13 cellular contexts compared by ENCODE assay signal in genomic region chr1:209643295-209644020, GRCh38. TPM values are rescaled to one million over a fixed set of nuclear protein-coding genes. Genes with fewer than 3 reads are reported as not detected.
DNase-seq lines count a peak whose midpoint lies in the region; ATAC-seq, FAIRE-seq and TF ChIP-seq lines count a peak whose summit lies in the region.
"Had no signal": no experiment of that assay in that cellular context is flagged by ENCODE, and none has a peak within 500 bp of the region (broad histone marks: within the 10 kb centered on the region; RNA-seq: fewer than 3 reads in every experiment).

No MANE protein-coding gene starts in this region.

- peaks cover 87% of the 10 kb centered on the region for H4K20me1 ChIP-seq in PC-3 (ENCODE audit: low read length)
- peaks cover 73% of the 10 kb centered on the region for H4K20me1 ChIP-seq in keratinocyte (ENCODE audit: control insufficient read depth, extremely low read depth, insufficient read depth, low read length)

- no peak for TF ChIP-seq POLR2A in spleen (IDR thresholded peaks at IDR 0.05)

- no peaks in the 10 kb centered on the region for H3K9me3 ChIP-seq in PC-3 (ENCODE audit: low read length)
- no peaks in the 10 kb centered on the region for H3K9me3 ChIP-seq in keratinocyte (ENCODE audit: control insufficient read depth, low read depth, low read length)
- no peaks in the 10 kb centered on the region for H3K9me3 ChIP-seq in spleen

- peak; percentile 26 for FAIRE-seq in keratinocyte (lab: Jason Lieb, UNC)
- FAIRE-seq: astrocyte had no signal

- peak overlapping the region; percentile 6; the same call in 1 of the 2 replicates for H3K4me2 ChIP-seq in PC-3 (ENCODE audit: low read length)
- no peak overlapping the region for H3K4me2 ChIP-seq in keratinocyte (ENCODE audit: control insufficient read depth, extremely low read depth, insufficient read depth, low read depth, low read length)
- H3K4me2 ChIP-seq: PC-9 had no signal

- intact Hi-C loops in PC-3 (cut with micrococcal nuclease) (no loop called here), dorsolateral prefrontal cortex (cut with DNase I) (loop anchor here (2.0 to 10.0 kb wide), 3 partner anchors 49 to 103 kb away; no protein-coding TSS in a partner anchor), spleen (cut with DNase I; ENCODE audit: low total_unique reads) (no loop called here)

- peaks cover 96% of the 10 kb centered on the region for H3K79me2 ChIP-seq in PC-3 (ENCODE audit: low read length)
- H3K79me2 ChIP-seq in keratinocyte (ENCODE audit: control insufficient read depth, insufficient read depth, low read length), result peaks cover 72% of the 10 kb centered on the region

- POLR2A ChIA-PET in PC-3 (lab: Charles Lee; ENCODE audit: unreplicated experiment), result interaction anchor here (0.6 kb wide), 2 partner anchors 53 to 587 kb away, joined by 3 to 8 read pairs; no protein-coding TSS in a partner anchor

- H3K9ac ChIP-seq in PC-3 (ENCODE audit: low read length) (no peak overlapping the region), keratinocyte (ENCODE audit: control insufficient read depth, extremely low read depth, insufficient read depth, low read length) (peak overlapping the region; percentile 4)

- ATAC-seq in PC-3 (no peak), GM18868 (IDR thresholded peaks at IDR 0.05; ENCODE audit: unreplicated experiment) (no peak), HG02763 (IDR thresholded peaks at IDR 0.05; ENCODE audit: unreplicated experiment) (no peak)

- 54 to 80% (median 64%) methylated on average over 2 of the region's 2 CpGs for WGBS in spleen, 5 donors

- H3K27ac ChIP-seq in PC-3 (ENCODE audit: low read length) (no peak overlapping the region), dorsolateral prefrontal cortex (peak overlapping the region; percentile 33 to 96 (median 88)), keratinocyte (ENCODE audit: control insufficient read depth, insufficient read depth, low read length) (peak overlapping the region; percentile 27), spleen (peak overlapping the region in 7 of 8 donors; percentile 36 to 80 (median 46))
- H3K27ac ChIP-seq: PC-9 had no signal

- peaks cover 19% of the 10 kb centered on the region for H3F3A ChIP-seq in PC-3 (ENCODE audit: low read length, unreplicated experiment)

- dilution Hi-C loops in keratinocyte (cut with MboI; ENCODE audit: extremely low pct_ligation_motif_present, low sequenced_read_pairs), result no loop called here

- H3K4me3 ChIP-seq in PC-3 (ENCODE audit: low read length) (no peak overlapping the region), dorsolateral prefrontal cortex (no peak overlapping the region), keratinocyte (ENCODE audit: control insufficient read depth in 2 of 3, extremely low read depth in 1 of 3, insufficient read depth in 2 of 3, low read depth in 1 of 3, low read length in 3 of 3) (no peak overlapping the region), spleen (no peak overlapping the region)
- H3K4me3 ChIP-seq: PC-9 had no signal

- H3K9me2 ChIP-seq in PC-3 (replicated peaks; ENCODE audit: low read length), result no peaks in the 10 kb centered on the region

- no peaks in the 10 kb centered on the region for H3K9me1 ChIP-seq in keratinocyte (ENCODE audit: control insufficient read depth, extremely low read depth, insufficient read depth, low read length)

- no TSS peak for BruUV-seq in PC-3 (replicated peaks; lab: Mats Ljungman, UMichigan)

- CTCF ChIA-PET in PC-3 (lab: Charles Lee), result interaction anchor here (0.7 to 1.1 kb wide), 2 partner anchors 9 to 16 kb away, joined by 3 read pairs; no protein-coding TSS in a partner anchor

- no peaks in the 10 kb centered on the region for H3K27me3 ChIP-seq in PC-3 (ENCODE audit: low read length)
- H3K27me3 ChIP-seq in dorsolateral prefrontal cortex, result no peaks in the 10 kb centered on the region
- H3K27me3 ChIP-seq in keratinocyte (ENCODE audit: control insufficient read depth, extremely low read depth, insufficient read depth, low read length), result no peaks in the 10 kb centered on the region
- H3K27me3 ChIP-seq in spleen (replicated peaks in 1 of 7), result peaks cover 0 to 17% (median 0%) of the 10 kb centered on the region in 7 donors

- no peak for TF ChIP-seq CTCF in PC-3 (conservative IDR thresholded peaks at IDR 0.05; ENCODE audit: low read depth, low read length)
- peak in 39 of 56 donors; percentile 5 to 63 (median 31) for TF ChIP-seq CTCF in dorsolateral prefrontal cortex (IDR thresholded peaks at IDR 0.05 in 54 of 56, conservative IDR thresholded peaks at IDR 0.05 in 2 of 56; ENCODE audit: low read depth in 1 of 56, partially characterized antibody in 56 of 56)
- no peak for TF ChIP-seq CTCF in keratinocyte (optimal IDR thresholded peaks at IDR 0.05 in 1 of 3, IDR thresholded peaks at IDR 0.05 in 1 of 3, conservative IDR thresholded peaks at IDR 0.05 in 1 of 3; ENCODE audit: extremely low read depth in 1 of 3, insufficient read depth in 2 of 3, low read length in 3 of 3)
- TF ChIP-seq CTCF in spleen (IDR thresholded peaks at IDR 0.05 in 8 of 11, conservative IDR thresholded peaks at IDR 0.05 in 3 of 11), result no peak

- H3K36me3 ChIP-seq in PC-3 (ENCODE audit: low read depth, low read length), result peaks cover 89% of the 10 kb centered on the region
- peaks cover 46 to 80% of the 10 kb centered on the region in 2 experiments for H3K36me3 ChIP-seq in keratinocyte (ENCODE audit: control insufficient read depth in 2 of 2, extremely low read depth in 1 of 2, insufficient read depth in 2 of 2, low read length in 2 of 2)
- H3K36me3 ChIP-seq in spleen, result no peaks in the 10 kb centered on the region

- DNase-seq in PC-3, result no peak
- peak; percentile 22 to 87 (median 77) for DNase-seq in dorsolateral prefrontal cortex
- peak; percentile 40 for DNase-seq in keratinocyte (ENCODE audit: low read depth, low spot score)
- no peak for DNase-seq in spleen
- DNase-seq in COLO668 (lab: John Stamatoyannopoulos, UW; ENCODE audit: unreplicated experiment), result no peak
- DNase-seq in activated naive CD4-positive, alpha-beta T cell (lab: John Stamatoyannopoulos, UW), result no peak
- DNase-seq: activated CD4-positive, alpha-beta T cell treated with anti-CD3 and anti-CD28 coated beads, Interleukin-2, amount 10 ng/mL, durations not matched to agents 24 days and 14 days; PC-9; stimulated activated naive CD4-positive, alpha-beta T cell had no signal

- H2AFZ ChIP-seq in PC-3 (ENCODE audit: low read length), result no peak overlapping the region
- no peak overlapping the region for H2AFZ ChIP-seq in keratinocyte (ENCODE audit: control insufficient read depth, low read length)
- H2AFZ ChIP-seq: PC-9 had no signal

- H3K4me1 ChIP-seq in PC-3 (ENCODE audit: insufficient read depth, low read length) (peaks cover 49% of the 10 kb centered on the region), keratinocyte (ENCODE audit: control insufficient read depth, extremely low read depth, insufficient read depth, low read length) (peaks cover 39% of the 10 kb centered on the region), spleen (peaks cover 2 to 53% (median 25%) of the 10 kb centered on the region in 6 donors)

RNA-seq across cellular contexts. Expression of gene LAMB3, which starts 8.8 kb away (rescaled TPM):
- 473 and 650 TPM in 2 replicates for total RNA-seq in PC-3 (2014; rRNA removed)
- total RNA-seq in dorsolateral prefrontal cortex, result 10 to 100 TPM in 24 of 120 experiments, 1 to 10 TPM in 96; 1.9 to 18.4 (median 7.0) TPM
- 659 to 1,206 TPM (median 953 TPM) in 3 replicates for polyA plus RNA-seq in keratinocyte
- 649 TPM for polyA plus RNA-seq in keratinocyte (2011; ENCODE audit: low read depth)
- polyA plus RNA-seq in keratinocyte (2011; cell fraction: cytosol; rRNA removed), result 240 and 422 TPM in 2 replicates
- 2,965 and 3,376 TPM in 2 replicates for polyA plus RNA-seq in keratinocyte (2011; cell fraction: nucleus; rRNA removed)
- 638 and 1,913 TPM in 2 replicates for polyA plus RNA-seq in keratinocyte (2012; ENCODE audit: low replicate concordance)
- polyA minus RNA-seq in keratinocyte, result 1,171 to 2,790 TPM (median 1,215 TPM) in 3 replicates
- polyA minus RNA-seq in keratinocyte (2011; cell fraction: cytosol; rRNA and poly(A)+ RNA removed), result 1,139 TPM
- 3,983 and 4,160 TPM in 2 replicates for polyA minus RNA-seq in keratinocyte (2011; cell fraction: nucleus; rRNA and poly(A)+ RNA removed)
- total RNA-seq in spleen, result 1 to 10 TPM in 2 of 7 donors, under 1 TPM in 5; 0.43 to 3.4 (median 0.82) TPM
- under 1 TPM; 0.54 to 0.93 (median 0.77) TPM for polyA plus RNA-seq in spleen

RNA-seq across cellular contexts. Expression of gene G0S2, which starts 31.8 kb away (rescaled TPM):
- total RNA-seq in PC-3 (2014; rRNA removed), result 620 and 723 TPM in 2 replicates
- total RNA-seq in dorsolateral prefrontal cortex, result 10 to 100 TPM in 9 of 120 experiments, 1 to 10 TPM in 103, under 1 TPM in 8; 0.54 to 40.5 (median 2.6) TPM
- polyA plus RNA-seq in keratinocyte, result 31.1 to 60.5 TPM (median 46.2 TPM) in 3 replicates
- polyA plus RNA-seq in keratinocyte (2011; ENCODE audit: low read depth), result 2.0 TPM
- 45.2 and 67.2 TPM in 2 replicates for polyA plus RNA-seq in keratinocyte (2011; cell fraction: cytosol; rRNA removed)
- polyA plus RNA-seq in keratinocyte (2011; cell fraction: nucleus; rRNA removed), result 31.3 and 33.3 TPM in 2 replicates
- polyA plus RNA-seq in keratinocyte (2012; ENCODE audit: low replicate concordance), result 3.9 and 107 TPM in 2 replicates
- 10.4 to 24.7 TPM (median 10.7 TPM) in 3 replicates for polyA minus RNA-seq in keratinocyte
- polyA minus RNA-seq in keratinocyte (2011; cell fraction: cytosol; rRNA and poly(A)+ RNA removed), result 65.2 TPM
- polyA minus RNA-seq in keratinocyte (2011; cell fraction: nucleus; rRNA and poly(A)+ RNA removed), result 10.7 and 14.3 TPM in 2 replicates
- 100 to 1,000 TPM in 1 of 7 donors, 10 to 100 TPM in 6; 12.5 to 126 (median 22.3) TPM for total RNA-seq in spleen
- 10 to 100 TPM; 34.2 to 77.0 (median 41.0) TPM for polyA plus RNA-seq in spleen

RNA-seq across cellular contexts. Expression of gene CAMK1G, which starts 59.9 kb away (rescaled TPM):
- total RNA-seq in PC-3 (2014; rRNA removed) (not detected in 2 replicates), dorsolateral prefrontal cortex (100 to 1,000 TPM in 8 of 120 experiments, 10 to 100 TPM in 112; 18.6 to 116 (median 67.4) TPM), spleen (10 to 100 TPM in 1 of 7 donors, 1 to 10 TPM in 6; 2.7 to 12.2 (median 4.7) TPM)
- polyA plus RNA-seq in keratinocyte (0.02 TPM in 1 of 3 replicates, not detected in the others), spleen (1 to 10 TPM in 1 of 3 donors, under 1 TPM in 2; 0.68 to 1.4 (median 0.76) TPM)
- not detected for polyA plus RNA-seq in keratinocyte (2011; ENCODE audit: low read depth)
- not detected in 2 replicates for polyA plus RNA-seq in keratinocyte (2011; cell fraction: cytosol; rRNA removed)
- not detected in 2 replicates for polyA plus RNA-seq in keratinocyte (2011; cell fraction: nucleus; rRNA removed)
- 0.11 TPM in 1 of 2 replicates, not detected in the other for polyA plus RNA-seq in keratinocyte (2012; ENCODE audit: low replicate concordance)
- polyA minus RNA-seq in keratinocyte, result not detected in 3 replicates
- polyA minus RNA-seq in keratinocyte (2011; cell fraction: cytosol; rRNA and poly(A)+ RNA removed), result not detected
- not detected in 2 replicates for polyA minus RNA-seq in keratinocyte (2011; cell fraction: nucleus; rRNA and poly(A)+ RNA removed)
- total RNA-seq: PC-9 had no signal
- polyA plus RNA-seq: CD14-positive monocyte had no signal

Comparison
In these comparisons a context has a peak if more than half of its experiments do, and no peak if none do; other contexts are left out.
1. DNase-seq: peak in dorsolateral prefrontal cortex (10 of 10) and keratinocyte (single experiment); none in PC-3 (single experiment), spleen (single experiment), COLO668 (single experiment) and activated naive CD4-positive, alpha-beta T cell (0 of 4).
2. CTCF ChIP-seq: peak in dorsolateral prefrontal cortex (39 of 56); none in PC-3 (single experiment), keratinocyte (0 of 3) and spleen (0 of 11).
3. RNA of gene LAMB3, which starts 8.8 kb away (total RNA-seq): 473 to 650 TPM in PC-3; 1.9 to 18.4 TPM in dorsolateral prefrontal cortex and 0.43 to 3.4 TPM in spleen; every median in the first group is over 10 times any median in the second.
4. intact Hi-C loops: an anchor here in dorsolateral prefrontal cortex (2.0 to 10.0 kb wide); none called in PC-3 and spleen.